In genomic region chr3:157695586-157695985, GRCh38 we compare ENCODE assay signal across 22 cellular contexts.
DNase-seq lines count a peak whose midpoint lies in the region; ATAC-seq and TF ChIP-seq lines count a peak whose summit lies in the region.
"Had no signal": no experiment of that assay in that cellular context is flagged by ENCODE, and none has a peak within 500 bp of the region (broad histone marks: within the 10 kb centered on the region; RNA-seq: fewer than 3 reads in every experiment).

No MANE protein-coding gene starts in this region.

- peak; percentile 58 for DNase-seq in AG10803 (ENCODE audit: low read depth)
- peak; percentile 9 for DNase-seq in GM23248
- DNase-seq in fibroblast of gingiva (ENCODE audit: low read depth), result peak; percentile 34
- peak; percentile 4 for DNase-seq in iris pigment epithelial cell (ENCODE audit: low read depth)
- DNase-seq in H7, result no peak
- DNase-seq in germinal center (ENCODE audit: low spot score), result no peak
- DNase-seq: 8988T; ACHN; CD4-positive, CD25-positive, alpha-beta regulatory T cell; CD8-positive, alpha-beta T cell; DMS 273 treated with DMSO at 0.1 percent for 48 hours; DMS79 treated with DMSO at 0.1 percent for 48 hours; GF-D8; HFFc6 had no signal

- no peak overlapping the region for H3K27ac ChIP-seq in GM23248
- H3K27ac ChIP-seq: A549, BLaER1, C4-2B had no signal

- H3K4me2 ChIP-seq in GM23248 (ENCODE audit: unreplicated experiment), result no peak overlapping the region
- H3K4me2 ChIP-seq: A549, BLaER1, GM23338 had no signal

- H3K4me3 ChIP-seq in AG10803 (ENCODE audit: low read length), result no peak overlapping the region
- no peak overlapping the region for H3K4me3 ChIP-seq in GM23248
- H3K4me3 ChIP-seq in H7 (ENCODE audit: insufficient read depth, low read depth, low read length), result no peak overlapping the region
- H3K4me3 ChIP-seq: A549, BLaER1, GM12878, GM23338, HAP-1 had no signal

- H3K36me3 ChIP-seq in GM23248 (ENCODE audit: low read depth), result no peaks in the 10 kb centered on the region
- no peaks in the 10 kb centered on the region for H3K36me3 ChIP-seq in H7 (replicated peaks; ENCODE audit: control insufficient read depth, insufficient read depth, low read length)
- H3K36me3 ChIP-seq: BLaER1, HAP-1 had no signal

- no peak overlapping the region for H3K9ac ChIP-seq in GM23248
- H3K9ac ChIP-seq: BLaER1 had no signal

- H3K9me3 ChIP-seq in GM23248 (ENCODE audit: low read depth), result no peaks in the 10 kb centered on the region
- H3K9me3 ChIP-seq: A549, HAP-1 had no signal

- no peaks in the 10 kb centered on the region for H3K79me2 ChIP-seq in GM23248 (ENCODE audit: insufficient read depth)

- TF ChIP-seq CTCF in AG10803 (conservative IDR thresholded peaks at IDR 0.05; ENCODE audit: low read length), result no peak

- H3K4me1 ChIP-seq in GM23248 (ENCODE audit: insufficient read depth), result no peaks in the 10 kb centered on the region
- H3K4me1 ChIP-seq: A549, HAP-1 had no signal

- ATAC-seq in GM21717 (IDR thresholded peaks at IDR 0.05; ENCODE audit: unreplicated experiment), result no peak
- no peak for ATAC-seq in GM21528 (IDR thresholded peaks at IDR 0.05; ENCODE audit: low FRiP score, unreplicated experiment)
- ATAC-seq: A549; CD8-positive, alpha-beta T cell; GM12878; GM23338 had no signal

- in situ Hi-C loops in GM23248 (cut with MboI), result no loop called here

- no peaks in the 10 kb centered on the region for H3F3A ChIP-seq in GM23248 (ENCODE audit: insufficient read depth)

- H3K27me3 ChIP-seq in GM23248 (replicated peaks; ENCODE audit: insufficient read depth) (no peaks in the 10 kb centered on the region), H7 (ENCODE audit: control insufficient read depth, insufficient read depth, low read length) (no peaks in the 10 kb centered on the region)
- H3K27me3 ChIP-seq: BLaER1 had no signal

- no peaks in the 10 kb centered on the region for H3K9me2 ChIP-seq in GM23248 (ENCODE audit: insufficient read depth)

- no peak overlapping the region for H2AFZ ChIP-seq in GM23248
- H2AFZ ChIP-seq: GM23338 had no signal

- no peaks in the 10 kb centered on the region for H4K20me1 ChIP-seq in GM23248 (ENCODE audit: insufficient read depth)
- H4K20me1 ChIP-seq: BLaER1 had no signal

Comparison
In these comparisons a context has a peak if more than half of its experiments do, and no peak if none do; other contexts are left out.
1. DNase-seq: peak in AG10803 (single experiment), GM23248 (single experiment), fibroblast of gingiva (single experiment) and iris pigment epithelial cell (single experiment); none in H7 (single experiment) and germinal center (single experiment).